ENCODE assay signal across 16 cellular contexts in genomic region chr2:171762879-171763573, GRCh38.
DNase-seq lines count a peak whose midpoint lies in the region; ATAC-seq, FAIRE-seq and TF ChIP-seq lines count a peak whose summit lies in the region.
"Had no signal": no experiment of that assay in that cellular context is flagged by ENCODE, and none has a peak within 500 bp of the region (broad histone marks: within the 10 kb centered on the region; RNA-seq: fewer than 3 reads in every experiment).

No MANE protein-coding gene starts in this region.

- BruUV-seq in HepG2 (replicated peaks; lab: Mats Ljungman, UMichigan): no TSS peak

- peaks cover 36% of the 10 kb centered on the region for H3K4me1 ChIP-seq in HepG2 (ENCODE audit: insufficient read depth, low read length)
- no peaks in the 10 kb centered on the region for H3K4me1 ChIP-seq in right lobe of liver
- peaks cover 0 to 5% of the 10 kb centered on the region in 2 experiments; a peak in 2 of 4 replicates for H3K4me1 ChIP-seq in SK-N-SH (ENCODE audit: control insufficient read depth in 1 of 2, insufficient read depth in 2 of 2, low read depth in 1 of 2, low read length in 1 of 2)

- peak overlapping the region; percentile 30 for H3K27ac ChIP-seq in HepG2 (ENCODE audit: extremely low read length, insufficient read depth, low read length)
- no peak overlapping the region for H3K27ac ChIP-seq in right lobe of liver
- H3K27ac ChIP-seq in SK-N-SH (ENCODE audit: low read depth in 2 of 2, low read length in 1 of 2): no peak overlapping the region; a peak in 1 of 4 replicates

- H3K27me3 ChIP-seq in HepG2 (ENCODE audit: control insufficient read depth in 1 of 2, insufficient read depth in 2 of 2, low read length in 2 of 2) (no peaks in the 10 kb centered on the region), right lobe of liver (no peaks in the 10 kb centered on the region), SK-N-SH (ENCODE audit: insufficient read depth) (no peaks in the 10 kb centered on the region)

- ATAC-seq in HepG2 (peak; percentile 66), right lobe of liver (no peak), HG02973 (IDR thresholded peaks at IDR 0.05; ENCODE audit: unreplicated experiment) (no peak), GM18861 (IDR thresholded peaks at IDR 0.05; ENCODE audit: unreplicated experiment) (no peak)
- ATAC-seq: T-cell had no signal

- TF ChIP-seq POLR2A in HepG2 (IDR thresholded peaks at IDR 0.05; ENCODE audit: insufficient read depth in 1 of 2, low read depth in 2 of 2, low read length in 2 of 2): no peak
- TF ChIP-seq POLR2A in right lobe of liver (IDR thresholded peaks at IDR 0.05): no peak

- intact Hi-C loops in HepG2 (cut with micrococcal nuclease; ENCODE audit: unreplicated experiment): no loop called here
- intact Hi-C loops in right lobe of liver (cut with DNase I): no loop called here

- H3K79me2 ChIP-seq in HepG2 (ENCODE audit: insufficient read depth, low read length) (no peaks in the 10 kb centered on the region), SK-N-SH (ENCODE audit: insufficient read depth) (no peaks in the 10 kb centered on the region)

- no peak overlapping the region for H3K4me3 ChIP-seq in HepG2 (replicated peaks in 1 of 3; ENCODE audit: insufficient read depth in 1 of 3, low read depth in 2 of 3, low read length in 3 of 3)
- no peak overlapping the region for H3K4me3 ChIP-seq in right lobe of liver
- H3K4me3 ChIP-seq in SK-N-SH (ENCODE audit: low read depth in 2 of 2, low read length in 1 of 2): no peak overlapping the region
- no peak overlapping the region for H3K4me3 ChIP-seq in fibroblast of pulmonary artery (replicated peaks; ENCODE audit: low read depth, low read length)

- CTCF ChIA-PET in HepG2 (lab: Yijun Ruan, JAX; ENCODE audit: low intra/inter-chr PET ratio, low total read pairs): no interaction called here
- CTCF ChIA-PET in SK-N-SH (lab: Yijun Ruan, JAX): no interaction called here

- peak overlapping the region; percentile 5; the same call in 1 of the 2 replicates for H3K4me2 ChIP-seq in HepG2 (ENCODE audit: low read depth, low read length)
- no peak overlapping the region for H3K4me2 ChIP-seq in SK-N-SH

- no peak for FAIRE-seq in HepG2 (lab: Jason Lieb, UNC)
- FAIRE-seq: colon, GM18507 had no signal

- peaks cover 4% of the 10 kb centered on the region for H3F3A ChIP-seq in SK-N-SH (replicated peaks; ENCODE audit: insufficient read depth)

- H3K36me3 ChIP-seq in HepG2 (replicated peaks in 1 of 2; ENCODE audit: control insufficient read depth in 1 of 2, insufficient read depth in 2 of 2, low read length in 2 of 2) (no peaks in the 10 kb centered on the region; a peak in 1 of 5 replicates), right lobe of liver (no peaks in the 10 kb centered on the region), SK-N-SH (replicated peaks in 1 of 2; ENCODE audit: control insufficient read depth in 1 of 2, insufficient read depth in 2 of 2, low read length in 1 of 2) (peaks cover 20 to 52% of the 10 kb centered on the region in 2 experiments)

- TF ChIP-seq CTCF in HepG2 (CRISPR knock-in tag; IDR thresholded peaks at IDR 0.05) (no peak), right lobe of liver (IDR thresholded peaks at IDR 0.05) (no peak), SK-N-SH (IDR thresholded peaks at IDR 0.05) (no peak), fibroblast of pulmonary artery (IDR thresholded peaks at IDR 0.05; ENCODE audit: low read length, missing control alignments) (no peak)

- POLR2A ChIA-PET in HepG2 (lab: Yijun Ruan, JAX) (interaction anchor here (1.3 kb wide), 1 partner anchor 34 kb away, joined by 3 read pairs; no protein-coding TSS in a partner anchor), SK-N-SH (lab: Yijun Ruan, JAX) (no interaction called here)

- in situ Hi-C loops in HepG2 (cut with HindIII; ENCODE audit: extremely low pct_ligation_motif_present, low pct_unique_long_range_greater_than_20kb): no loop called here

- no peak for TF ChIP-seq RAD21 in HepG2 (CRISPR knock-in tag; IDR thresholded peaks at IDR 0.05)
- TF ChIP-seq RAD21 in SK-N-SH (IDR thresholded peaks at IDR 0.05; ENCODE audit: low read length): no peak

- H3K9ac ChIP-seq in HepG2 (ENCODE audit: insufficient read depth, low read depth, low read length) (no peak overlapping the region), SK-N-SH (no peak overlapping the region)

- H2AFZ ChIP-seq in HepG2 (ENCODE audit: low read length) (no peak overlapping the region), SK-N-SH (ENCODE audit: low read depth) (no peak overlapping the region)

- no peaks in the 10 kb centered on the region for H3K9me2 ChIP-seq in SK-N-SH

- H4K20me1 ChIP-seq in HepG2 (ENCODE audit: insufficient read depth, low read length) (no peaks in the 10 kb centered on the region), SK-N-SH (ENCODE audit: insufficient read depth) (no peaks in the 10 kb centered on the region)

- DNase-seq in HepG2 (ENCODE audit: low spot score) (peak; percentile 69), right lobe of liver (no peak), SK-N-SH (peak; percentile 20), fibroblast of pulmonary artery (ENCODE audit: low read depth) (peak; percentile 27), stromal cell of bone marrow (ENCODE audit: low read depth) (peak; percentile 45), SW 1271 (lab: John Stamatoyannopoulos, UW) (no peak)
- DNase-seq: activated CD4-positive, alpha-beta T cell treated with anti-CD3 and anti-CD28 coated beads, Interleukin-2, amount 50 U/mL, for 1 hour; activated effector memory CD4-positive, alpha-beta T cell treated with anti-CD3 and anti-CD28 coated beads, Interleukin-2, amount 50 U/mL, for 16 hours; AML-193; NCI-H1092; stimulated activated CD8-positive, alpha-beta memory T cell treated with anti-CD3 and anti-CD28 coated beads, Interleukin-4, amount 100 ng/mL, for 48 hours; T-cell had no signal

- WGBS in HepG2 (ENCODE audit: low lambda C conversion rate): 95% methylated on average over 2 of the region's 2 CpGs
- WGBS in right lobe of liver (ENCODE audit: insufficient coverage, low coverage, low lambda C conversion rate, missing lambda C conversion rate): 100% methylated on average over 1 of the region's 2 CpGs
- WGBS in SK-N-SH (ENCODE audit: low lambda C conversion rate): 83% methylated on average over 2 of the region's 2 CpGs

- TF ChIP-seq EP300 in HepG2 (IDR thresholded peaks at IDR 0.05; ENCODE audit: low read depth in 2 of 2, low read length in 2 of 2): peak in 1 of 2 experiments; percentile 23; a peak in 1 of 4 replicates
- TF ChIP-seq EP300 in HepG2 (CRISPR knock-in tag; IDR thresholded peaks at IDR 0.05; ENCODE audit: borderline replicate concordance): no peak
- no peak for TF ChIP-seq EP300 in SK-N-SH (IDR thresholded peaks at IDR 0.05; ENCODE audit: borderline replicate concordance in 1 of 2, low read depth in 1 of 2, low read length in 1 of 2)

- H3K9me3 ChIP-seq in HepG2 (ENCODE audit: low read length) (no peaks in the 10 kb centered on the region), right lobe of liver (no peaks in the 10 kb centered on the region), SK-N-SH (no peaks in the 10 kb centered on the region)

TF ChIP-seq in HepG2, 621 proteins besides CTCF, POLR2A, EP300 and RAD21 (continues in another document):
- TF ChIP-seq FOXA3 (CRISPR knock-in tag; IDR thresholded peaks at IDR 0.05): peak; percentile 37
- TF ChIP-seq TCF12 (IDR thresholded peaks at IDR 0.05): no peak
- 0 out of 2 replicates have a peak, but pooled peaks have one; percentile 23 for TF ChIP-seq TCF12 (CRISPR knock-in tag; IDR thresholded peaks at IDR 0.05)
- 0 out of 2 replicates have a peak, but pooled peaks have one; percentile 13 for TF ChIP-seq MBD4 (IDR thresholded peaks at IDR 0.05; ENCODE audit: borderline replicate concordance, low read length)
- TF ChIP-seq ZNF7 (CRISPR knock-in tag; IDR thresholded peaks at IDR 0.05): peak; percentile 96
- 0 out of 2 replicates have a peak, but pooled peaks have one; percentile 15 for TF ChIP-seq SMARCC2 (IDR thresholded peaks at IDR 0.05)
- peak; percentile 37; the same call in 1 of the 2 replicates for TF ChIP-seq SOX5 (CRISPR knock-in tag; IDR thresholded peaks at IDR 0.05; ENCODE audit: borderline replicate concordance)
- TF ChIP-seq MXI1 (IDR thresholded peaks at IDR 0.05; ENCODE audit: borderline replicate concordance, low read depth, low read length): no peak
- no peak for TF ChIP-seq SOX13 (IDR thresholded peaks at IDR 0.05)
- peak in 1 of 2 experiments; percentile 69; a peak in 2 of 4 replicates for TF ChIP-seq SOX13 (CRISPR knock-in tag; conservative IDR thresholded peaks at IDR 0.05 in 1 of 2, IDR thresholded peaks at IDR 0.05 in 1 of 2)
- no peak for TF ChIP-seq CC2D1A (CRISPR knock-in tag; IDR thresholded peaks at IDR 0.05)

TF ChIP-seq in SK-N-SH, 30 proteins besides CTCF, POLR2A, EP300 and RAD21:
- 0 out of 2 replicates have a peak, but pooled peaks have one; percentile 31 for TF ChIP-seq TCF12 (IDR thresholded peaks at IDR 0.05)
- peak; percentile 2; the same call in 1 of the 2 replicates for TF ChIP-seq FOSL2 (IDR thresholded peaks at IDR 0.05; ENCODE audit: borderline replicate concordance, low read depth)
- TF ChIP-seq NFIC (IDR thresholded peaks at IDR 0.05; ENCODE audit: borderline replicate concordance): peak; percentile 57; the same call in 1 of the 2 replicates
- TF ChIP-seq MXI1 (IDR thresholded peaks at IDR 0.05; ENCODE audit: low read depth, low read length): no peak
TF ChIP-seq in SK-N-SH: peak in this region for 3.

Comparison
In these comparisons a context has a peak if more than half of its experiments do, and no peak if none do; other contexts are left out.
1. DNase-seq: peak in HepG2 (single experiment), SK-N-SH (single experiment), fibroblast of pulmonary artery (single experiment) and stromal cell of bone marrow (single experiment); none in right lobe of liver (0 of 3) and SW 1271 (0 of 2).
2. Of the 25 proteins assayed by ChIP-seq in both HepG2 and SK-N-SH: peak only in HepG2: none; only in SK-N-SH: FOSL2 and NFIC; in both: none; in neither: 21; mixed calls (peak in some experiments, not most) for 2.